In genomic region chr2:207796585-207797350, GRCh38 we compare ENCODE assay signal across 8 cellular contexts. TPM values are rescaled to one million over a fixed set of nuclear protein-coding genes. Genes with fewer than 3 reads are reported as not detected.
DNase-seq lines count a peak whose midpoint lies in the region; ATAC-seq and TF ChIP-seq lines count a peak whose summit lies in the region.

No MANE protein-coding gene starts in this region.

- H3K4me3 ChIP-seq in HEK293 (ENCODE audit: low read depth, low read length) = no peak overlapping the region
- no peak overlapping the region for H3K4me3 ChIP-seq in fibroblast of the aortic adventitia (ENCODE audit: low read depth, low read length)
- no peak overlapping the region for H3K4me3 ChIP-seq in osteoblast (ENCODE audit: insufficient read depth, low read length)

- H3K79me2 ChIP-seq in osteoblast (ENCODE audit: insufficient read depth, low read length) = no peaks in the 10 kb centered on the region

- H2AFZ ChIP-seq in osteoblast (ENCODE audit: low read length) = peak overlapping the region; percentile 46

- peak overlapping the region; percentile 87 for H3K27ac ChIP-seq in HEK293 (ENCODE audit: extremely low read depth, low read depth, low read length)
- H3K27ac ChIP-seq in osteoblast (ENCODE audit: low read depth, low read length) = no peak overlapping the region

- H3K4me2 ChIP-seq in osteoblast (ENCODE audit: insufficient read depth, low read length) = no peak overlapping the region

- H3K36me3 ChIP-seq in HEK293 (ENCODE audit: control insufficient read depth in 2 of 2, insufficient read depth in 1 of 2, low read length in 2 of 2) (no peaks in the 10 kb centered on the region), osteoblast (ENCODE audit: insufficient read depth, low read length) (no peaks in the 10 kb centered on the region)

- H3K27me3 ChIP-seq in osteoblast (ENCODE audit: insufficient read depth, low read length) = no peaks in the 10 kb centered on the region

- no peaks in the 10 kb centered on the region for H3K36me3 Mint-ChIP-seq in natural killer cell

- DNase-seq in NCI-H510A treated with DMSO at 0.1 percent for 48 hours (lab: John Stamatoyannopoulos, UW) (peak; percentile 94), fibroblast of the aortic adventitia (ENCODE audit: low read depth) (peak; percentile 33), osteoblast (ENCODE audit: insufficient read length, low spot score, missing footprints) (no peak), natural killer cell (no peak), GM10248 (ENCODE audit: extremely low spot score) (no peak)
- DNase-seq in activated CD4-positive, alpha-beta T cell treated with anti-CD3 and anti-CD28 coated beads, Interleukin-2, amount 50 U/mL, for 48 hours = no peak

- peaks cover 16% of the 10 kb centered on the region for H3K4me1 ChIP-seq in HEK293 (ENCODE audit: control insufficient read depth, insufficient read depth, low read length)
- H3K4me1 ChIP-seq in osteoblast (ENCODE audit: insufficient read depth, low read length) = peaks cover 5% of the 10 kb centered on the region

- POLR2A ChIA-PET in HEK293 (lab: Yijun Ruan, JAX) = interaction anchor here (0.5 to 1.6 kb wide), 4 partner anchors 25 to 1829 kb away, joined by 3 to 14 read pairs (median 4); partner anchors contain the start of gene FZD5
- POLR2A ChIA-PET in GM10248 (lab: Yijun Ruan, JAX) = no interaction called here

- H3K27ac Mint-ChIP-seq in natural killer cell = no peak overlapping the region

- ATAC-seq in GM21447 (IDR thresholded peaks at IDR 0.05; ENCODE audit: unreplicated experiment) = no peak
- no peak for ATAC-seq in natural killer cell

- no peak for TF ChIP-seq CTCF in HEK293 (tag by site-specific recombination; IDR thresholded peaks at IDR 0.05)
- TF ChIP-seq CTCF in fibroblast of the aortic adventitia (IDR thresholded peaks at IDR 0.05; ENCODE audit: insufficient read depth, low read length) = no peak
- no peak for TF ChIP-seq CTCF in osteoblast (IDR thresholded peaks at IDR 0.05; ENCODE audit: extremely low read depth, low read depth, low read length)
- no peak for TF ChIP-seq CTCF in natural killer cell (IDR thresholded peaks at IDR 0.05)
- no peak for TF ChIP-seq CTCF in GM10248 (IDR thresholded peaks at IDR 0.05; ENCODE audit: control extremely low read depth, extremely low read depth, low read depth, missing control alignments)

- CTCF ChIA-PET in HEK293 (lab: Yijun Ruan, JAX) (interaction anchor here (0.7 to 1.2 kb wide), 3 partner anchors 51 to 244 kb away, joined by 4 to 11 read pairs (median 5); no protein-coding TSS in a partner anchor), GM10248 (lab: Yijun Ruan, JAX) (interaction anchor here (1.1 kb wide), 1 partner anchor 27 kb away, joined by 3 read pairs; the partner anchor contains the start of gene FZD5)

- H3K9me3 ChIP-seq in HEK293 (ENCODE audit: control insufficient read depth, insufficient read depth, low read depth, low read length) (no peaks in the 10 kb centered on the region), osteoblast (ENCODE audit: low read depth, low read length) (no peaks in the 10 kb centered on the region)

- H3K4me1 Mint-ChIP-seq in natural killer cell = no peaks in the 10 kb centered on the region

- H4K20me1 ChIP-seq in osteoblast (ENCODE audit: insufficient read depth, low read length) = no peaks in the 10 kb centered on the region

- intact Hi-C loops in natural killer cell (cut with micrococcal nuclease) = no loop called here

- no peak overlapping the region for H3K4me3 Mint-ChIP-seq in natural killer cell

- H3K9me3 Mint-ChIP-seq in natural killer cell = no peaks in the 10 kb centered on the region

- H3K27me3 Mint-ChIP-seq in natural killer cell (ENCODE audit: low read depth in 2 of 2) = peaks cover 0 to 2% of the 10 kb centered on the region in 2 donors

TF ChIP-seq in HEK293, 187 proteins besides CTCF, POLR2A, EP300 and RAD21 (continues in another document):
- TF ChIP-seq ZNF366 (tag by site-specific recombination; conservative IDR thresholded peaks at IDR 0.05) = peak; percentile 70
- TF ChIP-seq ZSCAN16 (tag by site-specific recombination; IDR thresholded peaks at IDR 0.05) = peak; percentile 69; the same call in 1 of the 2 replicates
- 0 out of 2 replicates have a peak, but pooled peaks have one; percentile 8 for TF ChIP-seq ZNF596 (tag by site-specific recombination; IDR thresholded peaks at IDR 0.05)
- TF ChIP-seq MZF1 (tag by site-specific recombination; IDR thresholded peaks at IDR 0.05; ENCODE audit: borderline replicate concordance) = peak; percentile 57; the same call in 1 of the 2 replicates
- TF ChIP-seq GLI4 (tag by site-specific recombination; IDR thresholded peaks at IDR 0.05) = no peak
- peak; percentile 31; the same call in 1 of the 2 replicates for TF ChIP-seq KLF1 (tag by site-specific recombination; IDR thresholded peaks at IDR 0.05)
- no peak for TF ChIP-seq REPIN1 (tag by site-specific recombination; IDR thresholded peaks at IDR 0.05; ENCODE audit: low read depth)
- TF ChIP-seq GFI1B (tag by site-specific recombination; IDR thresholded peaks at IDR 0.05) = peak; percentile 87; the same call in 1 of the 2 replicates
- TF ChIP-seq FEZF1 (tag by site-specific recombination; IDR thresholded peaks at IDR 0.05) = peak; percentile 41
- peak; percentile 59; the same call in 1 of the 2 replicates for TF ChIP-seq IKZF3 (tag by site-specific recombination; IDR thresholded peaks at IDR 0.05)
- TF ChIP-seq, protein P1, sequence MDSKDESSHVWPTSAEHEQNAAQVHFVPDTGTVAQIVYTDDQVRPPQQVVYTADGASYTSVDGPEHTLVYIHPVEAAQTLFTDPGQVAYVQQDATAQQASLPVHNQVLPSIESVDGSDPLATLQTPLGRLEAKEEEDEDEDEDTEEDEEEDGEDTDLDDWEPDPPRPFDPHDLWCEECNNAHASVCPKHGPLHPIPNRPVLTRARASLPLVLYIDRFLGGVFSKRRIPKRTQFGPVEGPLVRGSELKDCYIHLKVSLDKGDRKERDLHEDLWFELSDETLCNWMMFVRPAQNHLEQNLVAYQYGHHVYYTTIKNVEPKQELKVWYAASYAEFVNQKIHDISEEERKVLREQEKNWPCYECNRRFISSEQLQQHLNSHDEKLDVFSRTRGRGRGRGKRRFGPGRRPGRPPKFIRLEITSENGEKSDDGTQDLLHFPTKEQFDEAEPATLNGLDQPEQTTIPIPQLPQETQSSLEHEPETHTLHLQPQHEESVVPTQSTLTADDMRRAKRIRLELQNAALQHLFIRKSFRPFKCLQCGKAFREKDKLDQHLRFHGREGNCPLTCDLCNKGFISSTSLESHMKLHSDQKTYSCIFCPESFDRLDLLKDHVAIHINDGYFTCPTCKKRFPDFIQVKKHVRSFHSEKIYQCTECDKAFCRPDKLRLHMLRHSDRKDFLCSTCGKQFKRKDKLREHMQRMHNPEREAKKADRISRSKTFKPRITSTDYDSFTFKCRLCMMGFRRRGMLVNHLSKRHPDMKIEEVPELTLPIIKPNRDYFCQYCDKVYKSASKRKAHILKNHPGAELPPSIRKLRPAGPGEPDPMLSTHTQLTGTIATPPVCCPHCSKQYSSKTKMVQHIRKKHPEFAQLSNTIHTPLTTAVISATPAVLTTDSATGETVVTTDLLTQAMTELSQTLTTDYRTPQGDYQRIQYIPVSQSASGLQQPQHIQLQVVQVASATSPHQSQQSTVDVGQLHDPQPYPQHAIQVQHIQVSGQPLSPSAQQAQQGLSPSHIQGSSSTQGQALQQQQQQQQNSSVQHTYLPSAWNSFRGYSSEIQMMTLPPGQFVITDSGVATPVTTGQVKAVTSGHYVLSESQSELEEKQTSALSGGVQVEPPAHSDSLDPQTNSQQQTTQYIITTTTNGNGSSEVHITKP (tag by site-specific recombination; IDR thresholded peaks at IDR 0.05) = peak; percentile 71
- no peak for TF ChIP-seq ZNF157 (tag by site-specific recombination; IDR thresholded peaks at IDR 0.05)
- TF ChIP-seq PRDM1 (tag by site-specific recombination; IDR thresholded peaks at IDR 0.05) = peak; percentile 13; the same call in 1 of the 2 replicates
- peak; percentile 67; the same call in 1 of the 2 replicates for TF ChIP-seq SCRT1 (tag by site-specific recombination; IDR thresholded peaks at IDR 0.05; ENCODE audit: borderline replicate concordance)
- no peak for TF ChIP-seq ZNF112 (tag by site-specific recombination; IDR thresholded peaks at IDR 0.05)
- 0 out of 2 replicates have a peak, but pooled peaks have one; percentile 53 for TF ChIP-seq TRIM28 (IDR thresholded peaks at IDR 0.05; ENCODE audit: borderline replicate concordance, low read length)
- TF ChIP-seq ZFP3 (tag by site-specific recombination; IDR thresholded peaks at IDR 0.05; ENCODE audit: low read depth) = no peak
- TF ChIP-seq ZNF280D (tag by site-specific recombination; IDR thresholded peaks at IDR 0.05) = no peak
- TF ChIP-seq OSR2 (tag by site-specific recombination; IDR thresholded peaks at IDR 0.05) = peak; percentile 71

RNA-seq across cellular contexts. Expression of gene FZD5, which starts 27.1 kb away (rescaled TPM):
- total RNA-seq in fibroblast of the aortic adventitia (ENCODE audit: low replicate concordance) (1.4 and 2.4 TPM in 2 replicates), osteoblast (10.6 and 12.7 TPM in 2 replicates), natural killer cell (1 to 10 TPM in 1 of 3 donors, under 1 TPM in 2; 0.38 to 1.0 (median 0.42) TPM)

Comparison
In these comparisons a context has a peak if more than half of its experiments do, and no peak if none do; other contexts are left out.
1. DNase-seq: peak in NCI-H510A treated with DMSO at 0.1 percent for 48 hours (single experiment) and fibroblast of the aortic adventitia (single experiment); none in osteoblast (single experiment), natural killer cell (single experiment), GM10248 (single experiment) and activated CD4-positive, alpha-beta T cell treated with anti-CD3 and anti-CD28 coated beads, Interleukin-2, amount 50 U/mL, for 48 hours (0 of 2).